ENCODE assay signal across 8 cellular contexts in genomic region chr1:26994020-26994745, GRCh38. TPM values are rescaled to one million over a fixed set of nuclear protein-coding genes. Genes with fewer than 3 reads are reported as not detected.
DNase-seq lines count a peak whose midpoint lies in the region; ATAC-seq, FAIRE-seq and TF ChIP-seq lines count a peak whose summit lies in the region.

No MANE protein-coding gene starts in this region.

- no peaks in the 10 kb centered on the region for H3K9me3 Mint-ChIP-seq in activated CD4-positive, alpha-beta T cell treated with anti-CD3 and anti-CD28 coated beads for 36 hours (ENCODE audit: low read depth)
- H3K9me3 Mint-ChIP-seq in mesothelial cell of epicardium: no peaks in the 10 kb centered on the region

- intact Hi-C loops in activated CD4-positive, alpha-beta T cell treated with anti-CD3 and anti-CD28 coated beads for 36 hours (cut with DNase I, micrococcal nuclease): no loop called here

- no peak for TF ChIP-seq CTCF in RWPE1 (conservative IDR thresholded peaks at IDR 0.05; ENCODE audit: low read depth)
- TF ChIP-seq CTCF in mesothelial cell of epicardium (IDR thresholded peaks at IDR 0.05; ENCODE audit: unreplicated experiment): no peak

- no peak overlapping the region for H3K27ac Mint-ChIP-seq in activated CD4-positive, alpha-beta T cell treated with anti-CD3 and anti-CD28 coated beads for 36 hours
- peak overlapping the region; percentile 85 for H3K27ac Mint-ChIP-seq in mesothelial cell of epicardium

- no peak for FAIRE-seq in H54 (lab: Jason Lieb, UNC)

- peaks cover 49% of the 10 kb centered on the region for H3K27me3 Mint-ChIP-seq in activated CD4-positive, alpha-beta T cell treated with anti-CD3 and anti-CD28 coated beads for 36 hours
- peaks cover 43% of the 10 kb centered on the region for H3K27me3 Mint-ChIP-seq in mesothelial cell of epicardium (ENCODE audit: low read depth)

- peaks cover 19% of the 10 kb centered on the region for H3K4me1 Mint-ChIP-seq in activated CD4-positive, alpha-beta T cell treated with anti-CD3 and anti-CD28 coated beads for 36 hours
- peaks cover 58% of the 10 kb centered on the region for H3K4me1 Mint-ChIP-seq in mesothelial cell of epicardium

- H3K36me3 ChIP-seq in urinary bladder (ENCODE audit: insufficient read depth): no peaks in the 10 kb centered on the region

- DNase-seq in activated CD4-positive, alpha-beta T cell treated with anti-CD3 and anti-CD28 coated beads for 36 hours: peak; percentile 60
- DNase-seq in activated CD4-positive, alpha-beta T cell treated with anti-CD3 and anti-CD28 coated beads for 1 hour: no peak
- DNase-seq in RWPE1 (ENCODE audit: low spot score) (no peak), cerebellum (ENCODE audit: low spot score) (peak; percentile 38), mesothelial cell of epicardium (ENCODE audit: low spot score in 2 of 2, unreplicated experiment in 2 of 2) (no peak), HUDEP-2 (lab: John Stamatoyannopoulos, UW; ENCODE audit: unreplicated experiment in 76 of 76) (no peak), H54 (ENCODE audit: insufficient read length, low spot score) (no peak)

- peak overlapping the region; percentile 99 for H3K27ac ChIP-seq in RWPE1
- H3K27ac ChIP-seq in urinary bladder (ENCODE audit: low read depth): peak overlapping the region; percentile 74

- no peaks in the 10 kb centered on the region for H3K36me3 Mint-ChIP-seq in activated CD4-positive, alpha-beta T cell treated with anti-CD3 and anti-CD28 coated beads for 36 hours (ENCODE audit: low read depth)
- H3K36me3 Mint-ChIP-seq in mesothelial cell of epicardium: no peaks in the 10 kb centered on the region

- ATAC-seq in activated CD4-positive, alpha-beta T cell treated with anti-CD3 and anti-CD28 coated beads for 36 hours: no peak

- CTCF ChIA-PET in activated CD4-positive, alpha-beta T cell treated with anti-CD3 and anti-CD28 coated beads for 36 hours (lab: Charles Lee): interaction anchor here (0.7 to 1.9 kb wide), 7 partner anchors 13 to 170 kb away, joined by 3 to 5 read pairs (median 4); partner anchors contain the start of gene NUDC
- CTCF ChIA-PET in RWPE1 (lab: Yijun Ruan, JAX): interaction anchor here (0.7 to 1.6 kb wide), 5 partner anchors 27 to 103 kb away, joined by 3 to 10 read pairs (median 4); no protein-coding TSS in a partner anchor

- peaks cover 1% of the 10 kb centered on the region for H3K4me1 ChIP-seq in urinary bladder (ENCODE audit: insufficient read depth)

- WGBS in urinary bladder: under 1% methylated on average over 95 of the region's 95 CpGs

- POLR2A ChIA-PET in activated CD4-positive, alpha-beta T cell treated with anti-CD3 and anti-CD28 coated beads for 36 hours (lab: Charles Lee): interaction anchor here (0.6 to 0.7 kb wide), 2 partner anchors 20 to 129 kb away, joined by 3 to 6 read pairs; no protein-coding TSS in a partner anchor
- POLR2A ChIA-PET in RWPE1 (lab: Yijun Ruan, JAX; ENCODE audit: low non-redundant PET): interaction anchor here (0.8 to 0.9 kb wide), 2 partner anchors 19 to 34 kb away, joined by 5 to 6 read pairs; partner anchors contain the start of gene KDF1

- peak overlapping the region; percentile 72 for H3K4me3 Mint-ChIP-seq in activated CD4-positive, alpha-beta T cell treated with anti-CD3 and anti-CD28 coated beads for 36 hours
- peak overlapping the region; percentile 77 for H3K4me3 Mint-ChIP-seq in mesothelial cell of epicardium

- no peak for TF ChIP-seq POLR2A in H54 (IDR thresholded peaks at IDR 0.05; ENCODE audit: low read depth, low read length)

- H3K4me3 ChIP-seq in urinary bladder (ENCODE audit: low read depth, low read length): peak overlapping the region; percentile 82

RNA-seq across cellular contexts. Expression of gene TRNP1, which starts 0.7 kb away (rescaled TPM):
- under 1 TPM; 0.62 to 0.69 TPM for total RNA-seq in activated CD4-positive, alpha-beta T cell treated with anti-CD3 and anti-CD28 coated beads for 36 hours
- total RNA-seq in cerebellum (8.1 TPM), mesothelial cell of epicardium (27.9 to 29.3 TPM (median 28.7 TPM) in 3 replicates), urinary bladder (7.1 TPM)
- 31.4 TPM for polyA plus RNA-seq in urinary bladder

RNA-seq across cellular contexts. Expression of gene TENT5B, which starts 18.5 kb away (rescaled TPM):
- not detected for total RNA-seq in activated CD4-positive, alpha-beta T cell treated with anti-CD3 and anti-CD28 coated beads for 36 hours
- 0.18 TPM for total RNA-seq in cerebellum
- 3.3 to 4.3 TPM (median 3.4 TPM) in 3 replicates for total RNA-seq in mesothelial cell of epicardium
- total RNA-seq in urinary bladder: 5.8 TPM
- polyA plus RNA-seq in urinary bladder: 102 TPM

RNA-seq across cellular contexts. Expression of gene KDF1, which starts 33.9 kb away (rescaled TPM):
- under 1 TPM; 0.30 to 0.39 TPM for total RNA-seq in activated CD4-positive, alpha-beta T cell treated with anti-CD3 and anti-CD28 coated beads for 36 hours
- total RNA-seq in cerebellum (not detected), mesothelial cell of epicardium (11.9 to 12.9 TPM (median 12.7 TPM) in 3 replicates), urinary bladder (2.3 TPM)
- 2.0 TPM for polyA plus RNA-seq in urinary bladder

Comparison
In these comparisons a context has a peak if more than half of its experiments do, and no peak if none do; other contexts are left out.
1. DNase-seq: peak in activated CD4-positive, alpha-beta T cell treated with anti-CD3 and anti-CD28 coated beads for 36 hours (single experiment) and cerebellum (single experiment); none in activated CD4-positive, alpha-beta T cell treated with anti-CD3 and anti-CD28 coated beads for 1 hour (single experiment), RWPE1 (single experiment), mesothelial cell of epicardium (0 of 2), HUDEP-2 (0 of 76) and H54 (single experiment).